Comparison of ENCODE assay signal across 1 cellular context in the genomic region with DNA sequence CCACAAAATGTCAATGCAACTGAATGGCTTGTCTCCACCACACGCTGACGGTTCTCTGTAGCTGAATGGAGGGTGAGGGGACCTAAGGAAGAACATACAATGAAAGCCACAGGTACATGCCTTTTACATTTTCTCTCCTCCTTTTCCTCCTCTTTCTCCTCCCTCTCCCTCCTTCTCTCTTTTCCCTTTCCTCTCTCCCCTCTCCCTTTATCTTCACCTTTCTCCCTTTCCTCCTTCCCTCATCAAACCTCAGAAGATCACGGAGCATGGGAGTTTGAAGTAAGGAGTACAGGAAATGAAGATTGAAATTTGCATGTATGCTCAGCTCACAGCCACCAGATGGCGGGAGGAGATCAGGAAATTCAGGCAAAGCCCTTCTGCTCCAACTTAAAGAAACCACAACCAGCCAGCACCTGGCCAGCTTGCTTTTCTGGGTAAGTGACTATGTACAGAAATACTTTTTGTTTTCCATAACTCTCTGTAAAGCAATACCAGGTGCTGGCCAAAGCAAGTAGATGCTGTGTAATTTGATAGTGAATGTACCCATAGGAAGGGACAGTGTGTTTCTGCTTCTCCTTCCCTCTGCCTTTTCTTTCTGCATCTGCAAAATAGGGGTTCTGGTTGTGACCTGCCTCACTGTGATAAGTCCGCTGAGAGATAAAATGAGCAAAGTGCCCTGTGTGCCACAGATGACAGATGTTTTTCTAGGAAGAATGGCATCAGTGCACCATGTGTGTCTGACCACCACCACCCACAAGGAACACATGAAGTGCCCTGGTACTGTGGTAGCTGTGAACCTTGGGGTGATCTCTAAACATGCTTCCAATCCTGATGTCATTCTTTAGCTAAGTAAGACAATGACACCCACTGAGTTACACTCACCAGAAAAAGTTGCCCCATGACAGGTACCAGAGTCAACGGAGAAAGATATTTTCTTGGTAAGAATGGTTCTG.
TF ChIP-seq lines count a peak whose summit lies in the region.

No MANE protein-coding gene starts in this region.

TF ChIP-seq in H1, 55 proteins besides CTCF, POLR2A, EP300 and RAD21 (continued from another document):
- TF ChIP-seq, protein P1, sequence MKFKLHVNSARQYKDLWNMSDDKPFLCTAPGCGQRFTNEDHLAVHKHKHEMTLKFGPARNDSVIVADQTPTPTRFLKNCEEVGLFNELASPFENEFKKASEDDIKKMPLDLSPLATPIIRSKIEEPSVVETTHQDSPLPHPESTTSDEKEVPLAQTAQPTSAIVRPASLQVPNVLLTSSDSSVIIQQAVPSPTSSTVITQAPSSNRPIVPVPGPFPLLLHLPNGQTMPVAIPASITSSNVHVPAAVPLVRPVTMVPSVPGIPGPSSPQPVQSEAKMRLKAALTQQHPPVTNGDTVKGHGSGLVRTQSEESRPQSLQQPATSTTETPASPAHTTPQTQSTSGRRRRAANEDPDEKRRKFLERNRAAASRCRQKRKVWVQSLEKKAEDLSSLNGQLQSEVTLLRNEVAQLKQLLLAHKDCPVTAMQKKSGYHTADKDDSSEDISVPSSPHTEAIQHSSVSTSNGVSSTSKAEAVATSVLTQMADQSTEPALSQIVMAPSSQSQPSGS (IDR thresholded peaks at IDR 0.05; ENCODE audit: low read length): no peak
- TF ChIP-seq SRF (IDR thresholded peaks at IDR 0.05; ENCODE audit: low read depth, low read length) (no peak), EGR1 (IDR thresholded peaks at IDR 0.05; ENCODE audit: borderline replicate concordance, low read depth, low read length) (no peak), RFX5 (IDR thresholded peaks at IDR 0.05; ENCODE audit: borderline replicate concordance, low read depth, low read length) (no peak), TAF1 (IDR thresholded peaks at IDR 0.05; ENCODE audit: low read depth, low read length) (no peak), RNF2 (IDR thresholded peaks at IDR 0.05; ENCODE audit: borderline replicate concordance, low read depth, low read length, missing control alignments, poor library complexity, severe bottlenecking) (no peak), RBBP5 (IDR thresholded peaks at IDR 0.05; ENCODE audit: borderline replicate concordance, low read depth, low read length) (no peak), SUZ12 (IDR thresholded peaks at IDR 0.05; ENCODE audit: low read length) (no peak), CTBP2 (IDR thresholded peaks at IDR 0.05; ENCODE audit: borderline replicate concordance, insufficient read depth, insufficient read length, low read length) (no peak), HDAC6 (IDR thresholded peaks at IDR 0.05; ENCODE audit: low read depth, low read length) (no peak), TEAD4 (IDR thresholded peaks at IDR 0.05; ENCODE audit: low read depth, low read length) (no peak)
